In the genomic region with DNA sequence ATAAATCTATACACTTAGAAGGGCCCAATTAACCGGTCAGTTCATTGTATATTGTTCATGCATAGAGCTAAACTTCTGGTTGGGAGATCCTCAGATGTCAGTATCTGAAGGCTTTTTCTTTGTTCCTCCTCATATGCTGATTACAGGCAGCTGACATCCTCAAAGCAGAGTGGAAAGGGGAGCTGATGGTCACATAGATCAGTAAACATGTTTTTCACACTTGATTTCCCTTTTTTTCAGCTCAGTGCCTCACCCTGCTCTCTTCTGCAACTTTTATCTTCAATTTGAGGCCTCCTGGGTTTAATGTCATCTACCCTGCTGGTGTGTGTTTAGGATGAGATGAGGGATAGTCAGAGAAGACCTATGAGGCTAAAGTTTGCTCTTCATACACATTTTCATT, we compare ENCODE assay signal across 19 cellular contexts.
A peak's percentile ranks its signal among the peaks of the same experiment; 100 is the strongest.
DNase-seq lines count a peak whose midpoint lies in the region; ATAC-seq and TF ChIP-seq lines count a peak whose summit lies in the region.
"Had no signal": no experiment of that assay in that cellular context is flagged by ENCODE, and none has a peak within 500 bp of the region (broad histone marks: within the 10 kb centered on the region; RNA-seq: fewer than 3 reads in every experiment).

No MANE protein-coding gene starts in this region.

- H3K4me1 ChIP-seq in A673 (ENCODE audit: insufficient read depth, low read length, poor library complexity, severe bottlenecking), result peaks cover 18% of the 10 kb centered on the region
- H3K4me1 ChIP-seq in upper lobe of right lung, result no peaks in the 10 kb centered on the region
- H3K4me1 ChIP-seq: SJCRH30 had no signal

- DNase-seq in A673 (ENCODE audit: low spot score), result no peak
- DNase-seq in NCI-H2171 (lab: John Stamatoyannopoulos, UW), result peak; percentile 6
- DNase-seq in SK-N-MC (ENCODE audit: low read depth, low spot score), result no peak
- DNase-seq in nephron progenitor cell, result no peak
- no peak for DNase-seq in activated T-cell treated with anti-CD3 and anti-CD28 coated beads, Interleukin-2, amount 50 U/mL, for 48 hours
- DNase-seq in upper lobe of right lung, result no peak
- DNase-seq: C1 segment of cervical spinal cord; CD8-positive, alpha-beta memory T cell; DMS79 treated with DMSO at 0.1 percent for 48 hours; H9; IMR-90; NCI-H1417 treated with DMSO at 0.1 percent for 48 hours; NCI-H2029 treated with DMSO at 0.1 percent for 48 hours; NCI-H510A treated with DMSO at 0.1 percent for 48 hours; NCI-H774; SJCRH30 had no signal

- H3K27me3 ChIP-seq in A673 (replicated peaks; ENCODE audit: insufficient read depth, low read depth, low read length, poor library complexity), result no peaks in the 10 kb centered on the region
- H3K27me3 ChIP-seq in upper lobe of right lung, result no peaks in the 10 kb centered on the region
- H3K27me3 ChIP-seq: SJCRH30 had no signal

- no peaks in the 10 kb centered on the region for H3K27me3 Mint-ChIP-seq in nephron progenitor cell (ENCODE audit: low read depth, poor library complexity)
- H3K27me3 Mint-ChIP-seq: CD8-positive, alpha-beta memory T cell had no signal

- no peaks in the 10 kb centered on the region for H3K9me3 Mint-ChIP-seq in nephron progenitor cell
- H3K9me3 Mint-ChIP-seq: H9 had no signal

- H3K4me1 Mint-ChIP-seq in nephron progenitor cell, result peaks cover 17% of the 10 kb centered on the region
- H3K4me1 Mint-ChIP-seq: CD8-positive, alpha-beta memory T cell had no signal

- H3K9ac ChIP-seq in SK-N-MC (ENCODE audit: insufficient read length), result no peak overlapping the region

- peak overlapping the region; percentile 34 for H3K27ac Mint-ChIP-seq in nephron progenitor cell
- H3K27ac Mint-ChIP-seq: CD8-positive, alpha-beta memory T cell; H9 had no signal

- BruUV-seq in A673 (replicated peaks; lab: Mats Ljungman, UMichigan), result no TSS peak

- no peak for TF ChIP-seq CTCF in A673 (conservative IDR thresholded peaks at IDR 0.05; ENCODE audit: low read depth, low read length)
- TF ChIP-seq CTCF in nephron progenitor cell (IDR thresholded peaks at IDR 0.05), result no peak
- TF ChIP-seq CTCF in upper lobe of right lung (IDR thresholded peaks at IDR 0.05), result no peak

- CTCF ChIA-PET in A673 (lab: Charles Lee), result no interaction called here

- H3K27ac ChIP-seq in A673 (ENCODE audit: low read depth, low read length, poor library complexity, severe bottlenecking) (peak overlapping the region; percentile 68), SK-N-MC (peak overlapping the region; percentile 75), upper lobe of right lung (no peak overlapping the region)
- H3K27ac ChIP-seq: SJCRH30 had no signal

- ATAC-seq in HG03108 (IDR thresholded peaks at IDR 0.05; ENCODE audit: unreplicated experiment), result no peak
- ATAC-seq in upper lobe of right lung, result no peak
- ATAC-seq in HG03520 (IDR thresholded peaks at IDR 0.05; ENCODE audit: unreplicated experiment), result no peak
- ATAC-seq: Panc1 had no signal

- POLR2A ChIA-PET in A673 (lab: Charles Lee; ENCODE audit: low non-redundant PET), result no interaction called here

- no peak overlapping the region for H3K4me3 Mint-ChIP-seq in nephron progenitor cell
- H3K4me3 Mint-ChIP-seq: CD8-positive, alpha-beta memory T cell; H9 had no signal

- H3K9me3 ChIP-seq in A673 (ENCODE audit: low read depth, low read length, poor library complexity, severe bottlenecking), result no peaks in the 10 kb centered on the region
- no peaks in the 10 kb centered on the region for H3K9me3 ChIP-seq in SK-N-MC (ENCODE audit: low read depth, low read length)
- no peaks in the 10 kb centered on the region for H3K9me3 ChIP-seq in upper lobe of right lung
- H3K9me3 ChIP-seq: SJCRH30 had no signal

- peaks cover 3% of the 10 kb centered on the region for H3K36me3 Mint-ChIP-seq in nephron progenitor cell (ENCODE audit: low read depth)
- H3K36me3 Mint-ChIP-seq: CD8-positive, alpha-beta memory T cell had no signal

- intact Hi-C loops in A673 (cut with micrococcal nuclease; ENCODE audit: unreplicated experiment) (loop anchor here (10.0 kb wide), 1 partner anchor 342 kb away; no protein-coding TSS in a partner anchor), upper lobe of right lung (cut with DNase I) (no loop called here)

- H3K4me3 ChIP-seq in A673 (ENCODE audit: low read depth, low read length, poor library complexity, severe bottlenecking), result no peak overlapping the region
- no peak overlapping the region for H3K4me3 ChIP-seq in SK-N-MC
- no peak overlapping the region for H3K4me3 ChIP-seq in upper lobe of right lung
- H3K4me3 ChIP-seq: SJCRH30 had no signal

- H3K36me3 ChIP-seq in A673 (ENCODE audit: insufficient read depth, low read length, poor library complexity, severe bottlenecking) (no peaks in the 10 kb centered on the region), SK-N-MC (ENCODE audit: insufficient read depth, low read length) (peaks cover 9% of the 10 kb centered on the region; the same call in 1 of the 2 replicates), upper lobe of right lung (no peaks in the 10 kb centered on the region)
